Comparison of ENCODE assay signal across 29 cellular contexts in genomic region chr11:126995989-126996388, GRCh38. TPM values are rescaled to one million over a fixed set of nuclear protein-coding genes. Genes with fewer than 3 reads are reported as not detected.
"Had no signal": no experiment of that assay in that cellular context is flagged by ENCODE, and none has a peak within 500 bp of the region (broad histone marks: within the 10 kb centered on the region; RNA-seq: fewer than 3 reads in every experiment).

No MANE protein-coding gene starts in this region.

- H3K27ac ChIP-seq: SJCRH30, WERI-Rb-1 had no signal

- H3K4me3 ChIP-seq: K562, SJCRH30 had no signal

- H3K9me3 Mint-ChIP-seq: activated CD4-positive, alpha-beta memory T cell treated with anti-CD3 and anti-CD28 coated beads, Interleukin-2, amount 10 ng/mL, durations not matched to agents 7 days and 5 days; activated naive CD4-positive, alpha-beta T cell treated with anti-CD3 and anti-CD28 coated beads for 36 hours; activated T-helper 17 cell treated with anti-CD3 and anti-CD28 coated beads, Interleukin-2, amount 50 U/mL, for 72 hours had no signal

- H3K4me3 Mint-ChIP-seq: activated CD4-positive, alpha-beta memory T cell treated with anti-CD3 and anti-CD28 coated beads, Interleukin-2, amount 10 ng/mL, durations not matched to agents 7 days and 5 days; activated CD4-positive, alpha-beta T cell treated with anti-CD3 and anti-CD28 coated beads for 36 hours; activated naive CD4-positive, alpha-beta T cell treated with anti-CD3 and anti-CD28 coated beads for 36 hours; activated naive CD8-positive, alpha-beta T cell; activated T-helper 17 cell treated with anti-CD3 and anti-CD28 coated beads, Interleukin-2, amount 50 U/mL, for 72 hours had no signal

- H3K4me1 ChIP-seq: SJCRH30 had no signal

- H3K27ac Mint-ChIP-seq: activated CD4-positive, alpha-beta memory T cell treated with anti-CD3 and anti-CD28 coated beads, Interleukin-2, amount 10 ng/mL, durations not matched to agents 7 days and 5 days; activated CD4-positive, alpha-beta T cell treated with anti-CD3 and anti-CD28 coated beads for 36 hours; activated naive CD4-positive, alpha-beta T cell treated with anti-CD3 and anti-CD28 coated beads for 36 hours; activated naive CD8-positive, alpha-beta T cell; activated T-helper 17 cell treated with anti-CD3 and anti-CD28 coated beads, Interleukin-2, amount 50 U/mL, for 72 hours had no signal

- H3K36me3 ChIP-seq: SJCRH30, WERI-Rb-1 had no signal

- H3K4me1 Mint-ChIP-seq: activated CD4-positive, alpha-beta memory T cell treated with anti-CD3 and anti-CD28 coated beads, Interleukin-2, amount 10 ng/mL, durations not matched to agents 7 days and 5 days; activated CD4-positive, alpha-beta T cell treated with anti-CD3 and anti-CD28 coated beads for 36 hours; activated T-helper 17 cell treated with anti-CD3 and anti-CD28 coated beads, Interleukin-2, amount 50 U/mL, for 72 hours had no signal

- ATAC-seq: activated CD4-positive, alpha-beta T cell treated with anti-CD3 and anti-CD28 coated beads for 36 hours; activated T-helper 17 cell treated with anti-CD3 and anti-CD28 coated beads, Interleukin-2, amount 50 U/mL, for 72 hours; K562 had no signal

- H3K36me3 Mint-ChIP-seq: activated naive CD8-positive, alpha-beta T cell had no signal

- H3K9me3 ChIP-seq: SJCRH30, SK-N-SH had no signal

- DNase-seq: activated CD4-positive, alpha-beta memory T cell treated with anti-CD3 and anti-CD28 coated beads, Interleukin-2, amount 10 ng/mL, durations not matched to agents 7 days and 5 days; activated CD4-positive, alpha-beta T cell treated with anti-CD3 and anti-CD28 coated beads for 36 hours; activated CD4-positive, alpha-beta T cell treated with anti-CD3 and anti-CD28 coated beads, Interleukin-2, amount 50 U/mL, for 1 hour; activated gamma-delta T cell; activated naive CD4-positive, alpha-beta T cell treated with anti-CD3 and anti-CD28 coated beads for 36 hours; activated T-cell treated with anti-CD3 and anti-CD28 coated beads for 4 hours; activated T-cell treated with anti-CD3 and anti-CD28 coated beads, Interleukin-2, amount 50 U/mL, for 48 hours; amygdala; Karpas-422; MM.1S; NCI-H1105; NCI-H1436; NCI-H1694 treated with DMSO at 0.1 percent for 48 hours; NCI-H2029 treated with DMSO at 0.1 percent for 48 hours; NCI-H345; NCI-H510A; NCI-H526 treated with DMSO at 0.1 percent for 48 hours; NCI-H82; Right ventricle myocardium superior; SJCRH30; SK-N-SH; T-helper 1 cell; WERI-Rb-1 had no signal

- H3K27me3 ChIP-seq: SJCRH30 had no signal

- H3K9ac ChIP-seq: SK-N-SH had no signal

RNA-seq across cellular contexts. Expression of gene KIRREL3, which starts 4.6 kb away (rescaled TPM):
- total RNA-seq: activated CD4-positive, alpha-beta memory T cell treated with anti-CD3 and anti-CD28 coated beads, Interleukin-2, amount 10 ng/mL, durations not matched to agents 7 days and 5 days; activated CD4-positive, alpha-beta T cell treated with anti-CD3 and anti-CD28 coated beads for 36 hours; activated CD8-positive, alpha-beta memory T cell treated with anti-CD3 and anti-CD28 coated beads for 36 hours; activated naive CD4-positive, alpha-beta T cell treated with anti-CD3 and anti-CD28 coated beads for 36 hours; activated T-helper 17 cell treated with anti-CD3 and anti-CD28 coated beads, Interleukin-2, amount 50 U/mL, for 72 hours; OCI-LY7; T-helper 2 cell treated with Interferon-gamma antibody and Interleukin-4, amounts not matched to agents 100 ng/mL and 5 ng/mL, for 36 hours had no signal
